28 cellular contexts compared by ENCODE assay signal in the genomic region with DNA sequence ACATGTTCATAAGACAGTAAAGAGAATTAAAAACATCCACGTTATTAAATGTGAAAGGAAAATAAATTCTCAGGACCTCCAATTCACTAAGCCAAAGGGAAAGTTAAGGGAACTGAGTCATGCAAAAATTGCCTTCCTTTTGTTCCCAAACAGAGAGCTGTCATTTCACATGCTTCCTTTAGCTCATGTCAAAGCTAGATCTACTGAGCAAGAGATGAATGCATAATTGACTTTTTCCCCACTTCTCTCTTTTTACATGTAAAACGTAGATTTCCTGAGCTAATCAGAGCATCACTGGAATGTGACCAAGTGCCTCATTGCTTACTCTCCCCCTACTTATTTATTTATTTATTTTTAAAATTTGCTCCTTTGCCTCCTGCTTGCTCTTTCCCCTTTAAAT.
"Had no signal": no experiment of that assay in that cellular context is flagged by ENCODE, and none has a peak within 500 bp of the region (broad histone marks: within the 10 kb centered on the region; RNA-seq: fewer than 3 reads in every experiment).

No MANE protein-coding gene starts in this region.

- H3K27ac ChIP-seq: left lung, lower lobe of right lung, ovary, skin epidermis, stomach, testis, thyroid gland, transverse colon, upper lobe of left lung had no signal

- H3K9me3 ChIP-seq: left lung, lower lobe of right lung, ovary, stomach, testis, thyroid gland, transverse colon, upper lobe of left lung had no signal

- H3K4me1 ChIP-seq: left lung, lower lobe of right lung, stomach, testis, transverse colon, upper lobe of left lung had no signal

- H3K27me3 Mint-ChIP-seq: naive B cell; progenitor cell of endocrine pancreas; stimulated activated naive B cell treated with anti-CD40 and anti-IgM and Interleukin-4, amounts not matched to agents 10 μg/mL and 1 μg/mL and 100 μg/mL, for 72 hours had no signal

- ATAC-seq: left colon; left lung; lower lobe of right lung; natural killer cell; right cardiac atrium; sciatic nerve; stimulated activated naive B cell treated with anti-CD40 and anti-IgM and Interleukin-4, amounts not matched to agents 10 μg/mL and 1 μg/mL and 100 μg/mL, for 72 hours; stimulated activated naive CD8-positive, alpha-beta T cell treated with anti-CD3 and anti-CD28 coated beads, Interleukin-15, Interleukin-2, amounts not matched to agents 100 U/mL and 50 U/mL, for 24 hours had no signal

- H3K9me3 Mint-ChIP-seq: mesothelial cell of epicardium; natural killer cell; nephron progenitor cell; stimulated activated naive B cell treated with anti-CD40 and anti-IgM and Interleukin-4, amounts not matched to agents 10 μg/mL and 1 μg/mL and 100 μg/mL, for 72 hours had no signal

- DNase-seq: hippocampal formation; kidney; left colon; left lung; lower lobe of right lung; mesendoderm; naive B cell; natural killer cell; nephron progenitor cell; ovary; retina; right cardiac atrium; stimulated activated CD4-positive, alpha-beta T cell treated with anti-CD3 and anti-CD28 coated beads, Interleukin-12 subunit alpha, Interleukin-12 subunit beta, amount 100 ng/mL, for 4 hours; stimulated activated CD4-positive, alpha-beta T cell treated with anti-CD3 and anti-CD28 coated beads, Interleukin-15, amount 100 ng/mL, for 24 hours; stimulated activated CD4-positive, alpha-beta T cell treated with anti-CD3 and anti-CD28 coated beads, Interleukin-2, amount 100 ng/mL, for 24 hours; stimulated activated CD4-positive, alpha-beta T cell treated with anti-CD3 and anti-CD28 coated beads, Interleukin-4, amount 100 ng/mL, for 1 hour; stimulated activated naive B cell treated with anti-CD40 and anti-IgM and Interleukin-4, amounts not matched to agents 10 μg/mL and 1 μg/mL and 100 μg/mL, for 72 hours; stimulated activated naive CD8-positive, alpha-beta T cell treated with anti-CD3 and anti-CD28 coated beads, Interleukin-15, Interleukin-2, amounts not matched to agents 100 U/mL and 50 U/mL, for 24 hours; stomach; testis; thyroid gland; transverse colon; upper lobe of left lung had no signal

- FAIRE-seq: islet of Langerhans, kidney had no signal

- H3K4me1 Mint-ChIP-seq: mesothelial cell of epicardium, naive B cell, natural killer cell, nephron progenitor cell had no signal

- H3K36me3 ChIP-seq: ovary, thyroid gland had no signal

- H3K4me3 Mint-ChIP-seq: mesothelial cell of epicardium; natural killer cell; nephron progenitor cell; stimulated activated naive B cell treated with anti-CD40 and anti-IgM and Interleukin-4, amounts not matched to agents 10 μg/mL and 1 μg/mL and 100 μg/mL, for 72 hours had no signal

- H3K27me3 ChIP-seq: left lung, ovary, stomach, testis, thyroid gland, transverse colon, upper lobe of left lung had no signal

- H3K4me3 ChIP-seq: left lung, lower lobe of right lung, ovary, skin epidermis, stomach, testis, thyroid gland, transverse colon, upper lobe of left lung had no signal

- H3K27ac Mint-ChIP-seq: mesothelial cell of epicardium; natural killer cell; nephron progenitor cell; progenitor cell of endocrine pancreas; stimulated activated naive B cell treated with anti-CD40 and anti-IgM and Interleukin-4, amounts not matched to agents 10 μg/mL and 1 μg/mL and 100 μg/mL, for 72 hours had no signal
